In genomic region chr12:117356048-117356447, GRCh38 we compare ENCODE assay signal across 27 cellular contexts.
A peak's percentile ranks its signal among the peaks of the same experiment; 100 is the strongest.
DNase-seq lines count a peak whose midpoint lies in the region; ATAC-seq and TF ChIP-seq lines count a peak whose summit lies in the region.
"Had no signal": no experiment of that assay in that cellular context is flagged by ENCODE, and none has a peak within 500 bp of the region (broad histone marks: within the 10 kb centered on the region; RNA-seq: fewer than 3 reads in every experiment).

No MANE protein-coding gene starts in this region.

- TF ChIP-seq CTCF in HEK293 (tag by site-specific recombination; IDR thresholded peaks at IDR 0.05) (no peak), RWPE2 (IDR thresholded peaks at IDR 0.05; ENCODE audit: poor library complexity, severe bottlenecking) (no peak)

- CTCF ChIA-PET in HEK293 (lab: Yijun Ruan, JAX) = no interaction called here

- no peaks in the 10 kb centered on the region for H3K9me3 ChIP-seq in HEK293 (ENCODE audit: control insufficient read depth, insufficient read depth, low read depth, low read length)
- H3K9me3 ChIP-seq in RWPE2 (ENCODE audit: severe bottlenecking) = no peaks in the 10 kb centered on the region
- H3K9me3 ChIP-seq: Peyer's patch, SJSA1, tibial artery had no signal

- ATAC-seq in RWPE2 (ENCODE audit: low read depth) = peak; percentile 92
- ATAC-seq: activated CD8-positive, alpha-beta memory T cell treated with anti-CD3 and anti-CD28 coated beads, Interleukin-2, amount 10 ng/mL, durations not matched to agents 7 days and 5 days; activated T-cell treated with anti-CD3 and anti-CD28 coated beads, Interleukin-2, amount 50 U/mL, for 4 hours; right cardiac atrium had no signal

- H3K27ac ChIP-seq in HEK293 (ENCODE audit: extremely low read depth, low read depth, low read length) (no peak overlapping the region), RWPE2 (ENCODE audit: poor library complexity, severe bottlenecking) (peak overlapping the region; percentile 10)
- H3K27ac ChIP-seq: Peyer's patch, SJSA1, tibial artery had no signal

- H3K36me3 ChIP-seq in HEK293 (ENCODE audit: control insufficient read depth in 2 of 2, insufficient read depth in 1 of 2, low read length in 2 of 2) = no peaks in the 10 kb centered on the region
- no peaks in the 10 kb centered on the region for H3K36me3 ChIP-seq in RWPE2 (ENCODE audit: low read depth)
- H3K36me3 ChIP-seq: Peyer's patch, SJSA1, tibial artery had no signal

- H3K4me3 ChIP-seq in HEK293 (ENCODE audit: low read depth, low read length) (no peak overlapping the region), RWPE2 (ENCODE audit: severe bottlenecking) (no peak overlapping the region)
- H3K4me3 ChIP-seq: Peyer's patch, SJSA1, tibial artery had no signal

- DNase-seq in RWPE2 (ENCODE audit: low spot score) (no peak), iris pigment epithelial cell (ENCODE audit: low read depth) (peak; percentile 7), SW480 (ENCODE audit: low spot score) (no peak), foreskin melanocyte (no peak), NCI-H69 (lab: John Stamatoyannopoulos, UW) (no peak)
- no peak for DNase-seq in stimulated activated CD4-positive, alpha-beta T cell treated with anti-CD3 and anti-CD28 coated beads, Interleukin-1b, Interleukin-23, amount 100 ng/mL, for 48 hours
- DNase-seq: activated B cell treated with CpG ODN at 0.5 μM for 24 hours; activated CD4-positive, alpha-beta T cell treated with anti-CD3 and anti-CD28 coated beads, Interleukin-2, amount 10 ng/mL, durations not matched to agents 7 days and 5 days; activated CD8-positive, alpha-beta memory T cell treated with anti-CD3 and anti-CD28 coated beads, Interleukin-2, amount 10 ng/mL, durations not matched to agents 7 days and 5 days; activated gamma-delta T cell; activated naive CD8-positive, alpha-beta T cell treated with anti-CD3 and anti-CD28 coated beads for 36 hours; activated T-cell treated with anti-CD3 and anti-CD28 coated beads, Interleukin-2, amount 50 U/mL, for 4 hours; anterior cingulate cortex; glutamatergic neuron; KG1; midbrain; naive B cell; NCI-H1417 treated with DMSO at 0.1 percent for 48 hours; NCI-H2029 treated with DMSO at 0.1 percent for 48 hours; NCI-H2227 treated with DMSO at 0.1 percent for 48 hours; NCI-H526 treated with DMSO at 0.1 percent for 48 hours; Peyer's patch; right cardiac atrium; stimulated activated CD4-positive, alpha-beta T cell treated with anti-CD3 and anti-CD28 coated beads, Interleukin-2, amount 100 ng/mL, for 24 hours; tibial artery had no signal

- H3K4me1 ChIP-seq in HEK293 (ENCODE audit: control insufficient read depth, insufficient read depth, low read length) (no peaks in the 10 kb centered on the region), RWPE2 (ENCODE audit: insufficient read depth, poor library complexity, severe bottlenecking) (peaks cover 10% of the 10 kb centered on the region)
- H3K4me1 ChIP-seq: Peyer's patch had no signal

- peaks cover 9% of the 10 kb centered on the region for H3K27me3 ChIP-seq in RWPE2 (ENCODE audit: insufficient read depth, poor library complexity, severe bottlenecking)

- POLR2A ChIA-PET in HEK293 (lab: Yijun Ruan, JAX) = no interaction called here

TF ChIP-seq in HEK293, 187 proteins besides CTCF, POLR2A, EP300 and RAD21:
- TF ChIP-seq ZNF274 (IDR thresholded peaks at IDR 0.05; ENCODE audit: low read length) (no peak), ZNF274 (tag by site-specific recombination; IDR thresholded peaks at IDR 0.05; ENCODE audit: borderline replicate concordance) (no peak), SCRT2 (tag by site-specific recombination; IDR thresholded peaks at IDR 0.05) (peak; percentile 85)
